ENCODE assay signal across 17 cellular contexts in genomic region chrX:68927178-68927577, GRCh38.
"Had no signal": no experiment of that assay in that cellular context is flagged by ENCODE, and none has a peak within 500 bp of the region (broad histone marks: within the 10 kb centered on the region; RNA-seq: fewer than 3 reads in every experiment).

No MANE protein-coding gene starts in this region.

- H3K27ac ChIP-seq: coronary artery, dorsolateral prefrontal cortex, esophagus muscularis mucosa, foreskin keratinocyte, heart right ventricle, left lung, lower lobe of right lung had no signal

- ATAC-seq: foreskin keratinocyte, heart right ventricle, left cardiac atrium, left lung, left ventricle myocardium superior, lower lobe of right lung had no signal

- H3K27me3 ChIP-seq: esophagus muscularis mucosa, foreskin keratinocyte, left lung had no signal

- DNase-seq: dermis blood vessel endothelial cell; dorsolateral prefrontal cortex; effector CD4-positive, alpha-beta T cell; effector memory CD4-positive, alpha-beta T cell; foreskin keratinocyte; glutamatergic neuron; head of caudate nucleus; heart right ventricle; hippocampal formation; left cardiac atrium; left lung; left ventricle myocardium superior; lower lobe of right lung; mesenchymal stem cell; midbrain had no signal

- H3K4me3 ChIP-seq: coronary artery, dorsolateral prefrontal cortex, esophagus muscularis mucosa, heart right ventricle, left lung, lower lobe of right lung had no signal

- H3K36me3 ChIP-seq: esophagus muscularis mucosa, heart right ventricle, left lung, lower lobe of right lung had no signal

- H3K4me1 ChIP-seq: left lung, lower lobe of right lung had no signal
